Comparison of ENCODE assay signal across 2 cellular contexts in the genomic region with DNA sequence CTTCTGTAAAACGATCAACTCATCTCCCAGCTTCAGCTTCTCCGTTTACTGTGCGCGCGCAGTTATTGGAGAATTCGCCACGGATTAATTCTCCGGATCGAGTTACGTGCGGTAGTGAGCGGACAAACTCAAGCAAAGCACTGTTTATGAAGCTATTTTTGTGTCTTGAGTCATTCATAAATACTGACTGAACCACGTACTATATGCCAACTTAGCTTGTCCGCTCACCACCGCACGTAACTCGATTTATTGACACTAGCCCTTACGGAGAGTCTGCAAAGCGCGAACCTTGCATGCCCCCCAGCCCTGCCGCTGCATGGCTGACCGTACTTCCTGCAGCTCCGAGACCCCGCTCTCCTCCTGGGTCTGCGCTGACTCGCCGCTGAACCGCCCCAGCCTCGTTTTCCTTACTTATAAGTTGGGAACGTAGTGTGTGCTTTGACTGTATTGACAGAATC.
A peak's percentile ranks its signal among the peaks of the same experiment; 100 is the strongest.
TF ChIP-seq lines count a peak whose summit lies in the region.

No MANE protein-coding gene starts in this region.

TF ChIP-seq in PFSK-1, 5 proteins besides CTCF, POLR2A, EP300 and RAD21:
- TF ChIP-seq, protein P1, sequence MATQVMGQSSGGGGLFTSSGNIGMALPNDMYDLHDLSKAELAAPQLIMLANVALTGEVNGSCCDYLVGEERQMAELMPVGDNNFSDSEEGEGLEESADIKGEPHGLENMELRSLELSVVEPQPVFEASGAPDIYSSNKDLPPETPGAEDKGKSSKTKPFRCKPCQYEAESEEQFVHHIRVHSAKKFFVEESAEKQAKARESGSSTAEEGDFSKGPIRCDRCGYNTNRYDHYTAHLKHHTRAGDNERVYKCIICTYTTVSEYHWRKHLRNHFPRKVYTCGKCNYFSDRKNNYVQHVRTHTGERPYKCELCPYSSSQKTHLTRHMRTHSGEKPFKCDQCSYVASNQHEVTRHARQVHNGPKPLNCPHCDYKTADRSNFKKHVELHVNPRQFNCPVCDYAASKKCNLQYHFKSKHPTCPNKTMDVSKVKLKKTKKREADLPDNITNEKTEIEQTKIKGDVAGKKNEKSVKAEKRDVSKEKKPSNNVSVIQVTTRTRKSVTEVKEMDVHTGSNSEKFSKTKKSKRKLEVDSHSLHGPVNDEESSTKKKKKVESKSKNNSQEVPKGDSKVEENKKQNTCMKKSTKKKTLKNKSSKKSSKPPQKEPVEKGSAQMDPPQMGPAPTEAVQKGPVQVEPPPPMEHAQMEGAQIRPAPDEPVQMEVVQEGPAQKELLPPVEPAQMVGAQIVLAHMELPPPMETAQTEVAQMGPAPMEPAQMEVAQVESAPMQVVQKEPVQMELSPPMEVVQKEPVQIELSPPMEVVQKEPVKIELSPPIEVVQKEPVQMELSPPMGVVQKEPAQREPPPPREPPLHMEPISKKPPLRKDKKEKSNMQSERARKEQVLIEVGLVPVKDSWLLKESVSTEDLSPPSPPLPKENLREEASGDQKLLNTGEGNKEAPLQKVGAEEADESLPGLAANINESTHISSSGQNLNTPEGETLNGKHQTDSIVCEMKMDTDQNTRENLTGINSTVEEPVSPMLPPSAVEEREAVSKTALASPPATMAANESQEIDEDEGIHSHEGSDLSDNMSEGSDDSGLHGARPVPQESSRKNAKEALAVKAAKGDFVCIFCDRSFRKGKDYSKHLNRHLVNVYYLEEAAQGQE (IDR thresholded peaks at IDR 0.05; ENCODE audit: insufficient read depth in 1 of 2, low read depth in 2 of 2, low read length in 2 of 2): no peak
- TF ChIP-seq SIN3A (IDR thresholded peaks at IDR 0.05; ENCODE audit: borderline replicate concordance, insufficient read depth, low read length): no peak
- TF ChIP-seq FOXP2 (optimal IDR thresholded peaks at IDR 0.05; ENCODE audit: borderline replicate concordance, extremely low read depth, extremely low read length, insufficient read depth): peak; percentile 2
- TF ChIP-seq TAF1 (IDR thresholded peaks at IDR 0.05; ENCODE audit: borderline replicate concordance, insufficient read depth, low read length): peak; percentile 12; the same call in 1 of the 2 replicates
- no peak for TF ChIP-seq POLR2AphosphoS5 (IDR thresholded peaks at IDR 0.05; ENCODE audit: low read depth, low read length)

TF ChIP-seq in HepG2, 621 proteins besides CTCF, POLR2A, EP300 and RAD21 (continued from another document):
- TF ChIP-seq, protein P2, sequence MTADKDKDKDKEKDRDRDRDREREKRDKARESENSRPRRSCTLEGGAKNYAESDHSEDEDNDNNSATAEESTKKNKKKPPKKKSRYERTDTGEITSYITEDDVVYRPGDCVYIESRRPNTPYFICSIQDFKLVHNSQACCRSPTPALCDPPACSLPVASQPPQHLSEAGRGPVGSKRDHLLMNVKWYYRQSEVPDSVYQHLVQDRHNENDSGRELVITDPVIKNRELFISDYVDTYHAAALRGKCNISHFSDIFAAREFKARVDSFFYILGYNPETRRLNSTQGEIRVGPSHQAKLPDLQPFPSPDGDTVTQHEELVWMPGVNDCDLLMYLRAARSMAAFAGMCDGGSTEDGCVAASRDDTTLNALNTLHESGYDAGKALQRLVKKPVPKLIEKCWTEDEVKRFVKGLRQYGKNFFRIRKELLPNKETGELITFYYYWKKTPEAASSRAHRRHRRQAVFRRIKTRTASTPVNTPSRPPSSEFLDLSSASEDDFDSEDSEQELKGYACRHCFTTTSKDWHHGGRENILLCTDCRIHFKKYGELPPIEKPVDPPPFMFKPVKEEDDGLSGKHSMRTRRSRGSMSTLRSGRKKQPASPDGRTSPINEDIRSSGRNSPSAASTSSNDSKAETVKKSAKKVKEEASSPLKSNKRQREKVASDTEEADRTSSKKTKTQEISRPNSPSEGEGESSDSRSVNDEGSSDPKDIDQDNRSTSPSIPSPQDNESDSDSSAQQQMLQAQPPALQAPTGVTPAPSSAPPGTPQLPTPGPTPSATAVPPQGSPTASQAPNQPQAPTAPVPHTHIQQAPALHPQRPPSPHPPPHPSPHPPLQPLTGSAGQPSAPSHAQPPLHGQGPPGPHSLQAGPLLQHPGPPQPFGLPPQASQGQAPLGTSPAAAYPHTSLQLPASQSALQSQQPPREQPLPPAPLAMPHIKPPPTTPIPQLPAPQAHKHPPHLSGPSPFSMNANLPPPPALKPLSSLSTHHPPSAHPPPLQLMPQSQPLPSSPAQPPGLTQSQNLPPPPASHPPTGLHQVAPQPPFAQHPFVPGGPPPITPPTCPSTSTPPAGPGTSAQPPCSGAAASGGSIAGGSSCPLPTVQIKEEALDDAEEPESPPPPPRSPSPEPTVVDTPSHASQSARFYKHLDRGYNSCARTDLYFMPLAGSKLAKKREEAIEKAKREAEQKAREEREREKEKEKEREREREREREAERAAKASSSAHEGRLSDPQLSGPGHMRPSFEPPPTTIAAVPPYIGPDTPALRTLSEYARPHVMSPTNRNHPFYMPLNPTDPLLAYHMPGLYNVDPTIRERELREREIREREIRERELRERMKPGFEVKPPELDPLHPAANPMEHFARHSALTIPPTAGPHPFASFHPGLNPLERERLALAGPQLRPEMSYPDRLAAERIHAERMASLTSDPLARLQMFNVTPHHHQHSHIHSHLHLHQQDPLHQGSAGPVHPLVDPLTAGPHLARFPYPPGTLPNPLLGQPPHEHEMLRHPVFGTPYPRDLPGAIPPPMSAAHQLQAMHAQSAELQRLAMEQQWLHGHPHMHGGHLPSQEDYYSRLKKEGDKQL (CRISPR knock-in tag; IDR thresholded peaks at IDR 0.05; ENCODE audit: low read depth): no peak
- TF ChIP-seq KMT2A (CRISPR knock-in tag; IDR thresholded peaks at IDR 0.05) (peak; percentile 85), ZBTB38 (CRISPR knock-in tag; IDR thresholded peaks at IDR 0.05) (no peak), ASH2L (IDR thresholded peaks at IDR 0.05; ENCODE audit: insufficient read length, low read depth, low read length) (peak; percentile 47), HDAC2 (CRISPR knock-in tag; IDR thresholded peaks at IDR 0.05) (0 out of 2 replicates have a peak, but pooled peaks have one; percentile 1), ZNF292 (CRISPR knock-in tag; IDR thresholded peaks at IDR 0.05; ENCODE audit: borderline replicate concordance, low read depth) (0 out of 2 replicates have a peak, but pooled peaks have one; percentile 10), IKZF1 (IDR thresholded peaks at IDR 0.05) (no peak), HNF4G (IDR thresholded peaks at IDR 0.05; ENCODE audit: borderline replicate concordance, low read depth, low read length) (no peak), HNF4G (CRISPR knock-in tag; IDR thresholded peaks at IDR 0.05; ENCODE audit: borderline replicate concordance, low read depth) (no peak), KAT7 (CRISPR knock-in tag; IDR thresholded peaks at IDR 0.05; ENCODE audit: borderline replicate concordance) (no peak), GABPA (IDR thresholded peaks at IDR 0.05; ENCODE audit: low read depth, low read length) (no peak), GABPA (CRISPR knock-in tag; IDR thresholded peaks at IDR 0.05; ENCODE audit: low read depth) (peak; percentile 41; the same call in 1 of the 2 replicates), YY1 (IDR thresholded peaks at IDR 0.05; ENCODE audit: insufficient read depth, insufficient replicate concordance, low read depth, low read length) (peak; percentile 11), RELA (CRISPR knock-in tag; IDR thresholded peaks at IDR 0.05) (no peak), KDM3A (CRISPR knock-in tag; IDR thresholded peaks at IDR 0.05; ENCODE audit: low read depth) (no peak), HBP1 (CRISPR knock-in tag; IDR thresholded peaks at IDR 0.05; ENCODE audit: low read depth) (peak; percentile 13; the same call in 1 of the 2 replicates), HNF1B (CRISPR knock-in tag; IDR thresholded peaks at IDR 0.05) (no peak), ZNF496 (CRISPR knock-in tag; IDR thresholded peaks at IDR 0.05; ENCODE audit: insufficient replicate concordance) (no peak)
- TF ChIP-seq, protein P3, sequence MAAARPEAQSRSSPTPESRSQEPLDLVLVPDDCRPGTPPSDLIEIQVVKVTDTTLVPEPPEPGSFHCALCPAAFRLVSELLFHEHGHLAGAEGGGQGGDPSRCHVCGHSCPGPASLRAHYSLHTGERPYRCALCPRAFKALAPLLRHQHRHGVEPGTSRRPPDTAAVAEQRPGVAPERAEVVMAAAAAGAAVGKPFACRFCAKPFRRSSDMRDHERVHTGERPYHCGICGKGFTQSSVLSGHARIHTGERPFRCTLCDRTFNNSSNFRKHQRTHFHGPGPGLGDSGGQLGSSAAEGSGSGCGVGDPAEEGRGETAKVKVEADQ (CRISPR knock-in tag; IDR thresholded peaks at IDR 0.05; ENCODE audit: borderline replicate concordance): no peak
